8 cellular contexts compared by ENCODE assay signal in the genomic region with DNA sequence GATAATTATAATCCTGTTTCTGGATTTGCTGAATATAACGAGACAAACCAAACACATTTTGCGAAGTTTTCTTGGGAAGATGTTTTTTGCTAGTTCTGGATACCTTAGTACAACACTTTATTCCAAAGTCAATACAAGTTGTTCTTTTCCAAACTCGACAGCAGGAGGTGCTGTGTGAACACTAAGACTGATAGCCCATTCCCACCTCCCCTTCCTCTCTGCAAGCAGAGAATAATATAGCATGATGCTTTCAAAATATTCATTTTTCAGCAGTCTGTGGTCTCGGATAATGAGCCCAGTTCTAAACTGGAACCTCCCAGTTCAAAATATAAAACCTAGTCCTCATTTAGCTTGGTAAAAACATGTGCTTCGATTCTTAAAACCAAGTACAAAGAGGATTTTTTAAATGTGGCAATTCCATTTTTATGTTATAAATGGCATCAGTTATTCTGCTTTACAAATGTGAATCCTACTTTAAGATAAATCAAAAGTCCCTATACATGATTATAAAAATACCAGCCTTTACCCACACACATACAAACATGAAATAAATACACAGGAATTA.
DNase-seq lines count a peak whose midpoint lies in the region; ATAC-seq, FAIRE-seq and TF ChIP-seq lines count a peak whose summit lies in the region.

No MANE protein-coding gene starts in this region.

- no peak for TF ChIP-seq EP300 in upper lobe of left lung (IDR thresholded peaks at IDR 0.05)

- TF ChIP-seq POLR2A in upper lobe of left lung (IDR thresholded peaks at IDR 0.05) = no peak

- FAIRE-seq in TTC549 (lab: Jason Lieb, UNC) = peak; percentile 87

- intact Hi-C loops in left ventricle myocardium inferior (cut with micrococcal nuclease) = no loop called here

- H3K9me3 ChIP-seq in left ventricle myocardium inferior (replicated peaks) (no peaks in the 10 kb centered on the region), upper lobe of left lung (no peaks in the 10 kb centered on the region)

- H3K4me1 ChIP-seq in left ventricle myocardium inferior = no peaks in the 10 kb centered on the region
- no peaks in the 10 kb centered on the region for H3K4me1 ChIP-seq in upper lobe of left lung

- no peak for ATAC-seq in upper lobe of left lung (ENCODE audit: low FRiP score in 2 of 2)

- H3K27me3 ChIP-seq in left ventricle myocardium inferior (ENCODE audit: low read depth) = no peaks in the 10 kb centered on the region
- H3K27me3 ChIP-seq in upper lobe of left lung = no peaks in the 10 kb centered on the region

- H3K27ac ChIP-seq in left ventricle myocardium inferior (replicated peaks) (no peak overlapping the region), upper lobe of left lung (no peak overlapping the region)

- H3K36me3 ChIP-seq in left ventricle myocardium inferior = no peaks in the 10 kb centered on the region
- no peaks in the 10 kb centered on the region for H3K36me3 ChIP-seq in upper lobe of left lung

- WGBS in upper lobe of left lung, 2 donors = 22 to 28% methylated on average over 5 of the region's 5 CpGs

- DNase-seq in AG20443 (ENCODE audit: low spot score) = peak; percentile 11
- DNase-seq in NCI-H1694 (lab: John Stamatoyannopoulos, UW) = peak; percentile 75
- no peak for DNase-seq in left ventricle myocardium inferior
- DNase-seq in activated effector memory CD4-positive, alpha-beta T cell treated with Interleukin-2 at 50 U/mL for 16 hours = no peak
- DNase-seq in middle frontal gyrus (ENCODE audit: extremely low spot score, low spot score) = no peak
- DNase-seq in upper lobe of left lung = no peak

- TF ChIP-seq CTCF in GM12873 (IDR thresholded peaks at IDR 0.05; ENCODE audit: insufficient read depth, low read depth, low read length, missing control alignments) (peak; percentile 69), left ventricle myocardium inferior (IDR thresholded peaks at IDR 0.05; ENCODE audit: borderline replicate concordance) (peak; percentile 65), upper lobe of left lung (IDR thresholded peaks at IDR 0.05) (peak in 2 of 6 experiments; percentile 29 to 39)

- H3K4me3 ChIP-seq in left ventricle myocardium inferior (no peak overlapping the region), upper lobe of left lung (no peak overlapping the region)

Comparison
In these comparisons a context has a peak if more than half of its experiments do, and no peak if none do; other contexts are left out.
1. DNase-seq: peak in AG20443 (single experiment) and NCI-H1694 (single experiment); none in left ventricle myocardium inferior (single experiment), activated effector memory CD4-positive, alpha-beta T cell treated with Interleukin-2 at 50 U/mL for 16 hours (single experiment), middle frontal gyrus (single experiment) and upper lobe of left lung (0 of 2).